ENCODE assay signal across 36 cellular contexts in the genomic region with DNA sequence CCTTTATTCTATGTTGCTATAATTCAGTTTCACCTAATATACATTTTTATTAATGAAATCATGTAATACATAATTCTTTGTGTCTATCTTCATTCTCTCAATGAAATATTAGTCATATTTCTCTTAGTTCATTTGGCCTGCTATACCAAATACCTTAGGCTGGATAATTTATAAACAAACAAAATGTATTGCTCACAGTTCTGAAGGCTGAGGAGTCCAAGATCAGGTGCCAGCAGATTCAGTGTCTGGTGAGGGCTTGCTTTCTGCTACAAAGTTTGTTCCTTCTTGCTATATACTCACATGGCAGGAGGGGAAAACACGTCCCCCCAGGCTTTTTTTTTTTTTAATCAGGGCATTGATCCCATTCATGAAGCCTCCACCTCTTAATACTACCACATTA.
"Had no signal": no experiment of that assay in that cellular context is flagged by ENCODE, and none has a peak within 500 bp of the region (broad histone marks: within the 10 kb centered on the region; RNA-seq: fewer than 3 reads in every experiment).

No MANE protein-coding gene starts in this region.

- H3K36me3 Mint-ChIP-seq: activated naive CD4-positive, alpha-beta T cell treated with anti-CD3 and anti-CD28 coated beads, Interleukin-2, amount 10 ng/mL, durations not matched to agents 7 days and 5 days; activated naive CD4-positive, alpha-beta T cell treated with anti-CD3 and anti-CD28 coated beads, Interleukin-2, amount 50 U/mL, for 24 hours; activated naive CD4-positive, alpha-beta T cell treated with anti-CD3 and anti-CD28 coated beads, Interleukin-2, amount 50 U/mL, for 72 hours; activated naive CD8-positive, alpha-beta T cell; activated naive CD8-positive, alpha-beta T cell treated with anti-CD3 and anti-CD28 coated beads for 36 hours; activated naive CD8-positive, alpha-beta T cell treated with anti-CD3 and anti-CD28 coated beads, Interleukin-2, amount 10 ng/mL, durations not matched to agents 7 days and 5 days; brain had no signal

- H3K27ac Mint-ChIP-seq: activated naive CD4-positive, alpha-beta T cell treated with anti-CD3 and anti-CD28 coated beads for 36 hours; activated naive CD4-positive, alpha-beta T cell treated with anti-CD3 and anti-CD28 coated beads, Interleukin-2, amount 10 ng/mL, durations not matched to agents 7 days and 5 days; activated naive CD4-positive, alpha-beta T cell treated with anti-CD3 and anti-CD28 coated beads, Interleukin-2, amount 50 U/mL, for 72 hours; activated naive CD8-positive, alpha-beta T cell; activated naive CD8-positive, alpha-beta T cell treated with anti-CD3 and anti-CD28 coated beads for 36 hours; activated naive CD8-positive, alpha-beta T cell treated with anti-CD3 and anti-CD28 coated beads, Interleukin-2, amount 10 ng/mL, durations not matched to agents 7 days and 5 days; activated naive CD8-positive, alpha-beta T cell treated with anti-CD3 and anti-CD28 coated beads, Interleukin-2, amount 50 U/mL, for 24 hours; activated T-cell treated with anti-CD3 and anti-CD28 coated beads, Interleukin-2, amount 50 U/mL, for 72 hours; activated T-helper 1 cell treated with anti-CD3 and anti-CD28 coated beads, Interleukin-12 subunit alpha, Interleukin-12 subunit beta, Interleukin-2, Interleukin-4 antibody, amounts not matched to agents 30 ng/mL and 10 ng/mL and 1 ng/mL, durations not matched to agents 14 hours and 24 hours and 36 hours; activated T-helper 17 cell treated with anti-CD3 and anti-CD28 coated beads, Interleukin-2, amount 50 U/mL, for 72 hours; activated T-helper 2 cell treated with anti-CD3 and anti-CD28 coated beads, Interferon-gamma antibody, Interleukin-2, Interleukin-4, amounts not matched to agents 10 μg/mL and 5 μg/mL and 100 μg/mL, durations not matched to agents 14 hours and 24 hours and 36 hours; brain had no signal

- H3K36me3 ChIP-seq: adrenal gland, ascending aorta, brain microvascular endothelial cell, breast epithelium, cardiac muscle cell had no signal

- H3K27me3 Mint-ChIP-seq: activated naive CD4-positive, alpha-beta T cell treated with anti-CD3 and anti-CD28 coated beads, Interleukin-2, amount 10 ng/mL, durations not matched to agents 7 days and 5 days; activated naive CD4-positive, alpha-beta T cell treated with anti-CD3 and anti-CD28 coated beads, Interleukin-2, amount 50 U/mL, for 24 hours; activated naive CD8-positive, alpha-beta T cell treated with anti-CD3 and anti-CD28 coated beads, Interleukin-2, amount 50 U/mL, for 24 hours; activated T-helper 17 cell treated with anti-CD3 and anti-CD28 coated beads, Interleukin-2, amount 50 U/mL, for 72 hours; central memory CD8-positive, alpha-beta T cell had no signal

- H3K27ac ChIP-seq: adrenal gland, ascending aorta, body of pancreas, brain microvascular endothelial cell, breast epithelium, cardiac muscle cell had no signal

- H3K4me1 ChIP-seq: adrenal gland, ascending aorta, breast epithelium had no signal

- H3K4me3 ChIP-seq: adrenal gland, ascending aorta, body of pancreas, breast epithelium, cardiac muscle cell had no signal

- H3K9me3 ChIP-seq: adrenal gland, ascending aorta, body of pancreas, breast epithelium had no signal

- H3K9me3 Mint-ChIP-seq: activated naive CD4-positive, alpha-beta T cell treated with anti-CD3 and anti-CD28 coated beads for 36 hours; activated naive CD4-positive, alpha-beta T cell treated with anti-CD3 and anti-CD28 coated beads, Interleukin-2, amount 10 ng/mL, durations not matched to agents 7 days and 5 days; activated naive CD4-positive, alpha-beta T cell treated with anti-CD3 and anti-CD28 coated beads, Interleukin-2, amount 50 U/mL, for 24 hours; activated naive CD4-positive, alpha-beta T cell treated with anti-CD3 and anti-CD28 coated beads, Interleukin-2, amount 50 U/mL, for 72 hours; activated naive CD8-positive, alpha-beta T cell treated with anti-CD3 and anti-CD28 coated beads for 36 hours; activated naive CD8-positive, alpha-beta T cell treated with anti-CD3 and anti-CD28 coated beads, Interleukin-2, amount 10 ng/mL, durations not matched to agents 7 days and 5 days; activated naive CD8-positive, alpha-beta T cell treated with anti-CD3 and anti-CD28 coated beads, Interleukin-2, amount 50 U/mL, for 24 hours; activated T-cell treated with anti-CD3 and anti-CD28 coated beads, Interleukin-2, amount 50 U/mL, for 4 hours; activated T-cell treated with anti-CD3 and anti-CD28 coated beads, Interleukin-2, amount 50 U/mL, for 72 hours; activated T-helper 1 cell treated with anti-CD3 and anti-CD28 coated beads, Interleukin-12 subunit alpha, Interleukin-12 subunit beta, Interleukin-2, Interleukin-4 antibody, amounts not matched to agents 30 ng/mL and 10 ng/mL and 1 ng/mL, durations not matched to agents 14 hours and 24 hours and 36 hours; activated T-helper 17 cell treated with anti-CD3 and anti-CD28 coated beads, Interleukin-2, amount 50 U/mL, for 72 hours; activated T-helper 2 cell treated with anti-CD3 and anti-CD28 coated beads, Interferon-gamma antibody, Interleukin-2, Interleukin-4, amounts not matched to agents 10 μg/mL and 5 μg/mL and 100 μg/mL, durations not matched to agents 14 hours and 24 hours and 36 hours; central memory CD8-positive, alpha-beta T cell had no signal

- ATAC-seq: activated naive CD4-positive, alpha-beta T cell treated with anti-CD3 and anti-CD28 coated beads, Interleukin-2, amount 50 U/mL, for 72 hours; activated naive CD8-positive, alpha-beta T cell treated with anti-CD3 and anti-CD28 coated beads, Interleukin-2, amount 50 U/mL, for 24 hours; activated T-cell treated with anti-CD3 and anti-CD28 coated beads, Interleukin-2, amount 50 U/mL, for 4 hours; activated T-cell treated with anti-CD3 and anti-CD28 coated beads, Interleukin-2, amount 50 U/mL, for 72 hours; activated T-helper 17 cell treated with anti-CD3 and anti-CD28 coated beads, Interleukin-2, amount 50 U/mL, for 72 hours; body of pancreas had no signal

- H3K27me3 ChIP-seq: adrenal gland, ascending aorta, body of pancreas, brain microvascular endothelial cell, breast epithelium, cardiac muscle cell had no signal

- H3K4me3 Mint-ChIP-seq: activated naive CD4-positive, alpha-beta T cell treated with anti-CD3 and anti-CD28 coated beads for 36 hours; activated naive CD4-positive, alpha-beta T cell treated with anti-CD3 and anti-CD28 coated beads, Interleukin-2, amount 10 ng/mL, durations not matched to agents 7 days and 5 days; activated naive CD4-positive, alpha-beta T cell treated with anti-CD3 and anti-CD28 coated beads, Interleukin-2, amount 50 U/mL, for 24 hours; activated naive CD8-positive, alpha-beta T cell; activated naive CD8-positive, alpha-beta T cell treated with anti-CD3 and anti-CD28 coated beads for 36 hours; activated naive CD8-positive, alpha-beta T cell treated with anti-CD3 and anti-CD28 coated beads, Interleukin-2, amount 10 ng/mL, durations not matched to agents 7 days and 5 days; activated naive CD8-positive, alpha-beta T cell treated with anti-CD3 and anti-CD28 coated beads, Interleukin-2, amount 50 U/mL, for 24 hours; activated T-cell treated with anti-CD3 and anti-CD28 coated beads, Interleukin-2, amount 50 U/mL, for 4 hours; activated T-cell treated with anti-CD3 and anti-CD28 coated beads, Interleukin-2, amount 50 U/mL, for 72 hours; activated T-helper 1 cell treated with anti-CD3 and anti-CD28 coated beads, Interleukin-12 subunit alpha, Interleukin-12 subunit beta, Interleukin-2, Interleukin-4 antibody, amounts not matched to agents 30 ng/mL and 10 ng/mL and 1 ng/mL, durations not matched to agents 14 hours and 24 hours and 36 hours; activated T-helper 17 cell treated with anti-CD3 and anti-CD28 coated beads, Interleukin-2, amount 50 U/mL, for 72 hours; brain; central memory CD8-positive, alpha-beta T cell had no signal

- DNase-seq: activated effector memory CD4-positive, alpha-beta T cell treated with anti-CD3 and anti-CD28 coated beads, Interleukin-2, amount 50 U/mL, for 16 hours; activated effector memory CD4-positive, alpha-beta T cell treated with Interleukin-2 at 50 U/mL for 16 hours; activated gamma-delta T cell; activated gamma-delta T cell treated with Interleukin-2 at 50 U/mL for 16 hours; activated naive CD4-positive, alpha-beta T cell; activated naive CD4-positive, alpha-beta T cell treated with anti-CD3 and anti-CD28 coated beads for 36 hours; activated naive CD4-positive, alpha-beta T cell treated with anti-CD3 and anti-CD28 coated beads, Interleukin-2, amount 10 ng/mL, durations not matched to agents 7 days and 5 days; activated naive CD4-positive, alpha-beta T cell treated with anti-CD3 and anti-CD28 coated beads, Interleukin-2, amount 50 U/mL, for 16 hours; activated naive CD4-positive, alpha-beta T cell treated with Interleukin-2 at 50 U/mL for 16 hours; activated naive CD8-positive, alpha-beta T cell treated with anti-CD3 and anti-CD28 coated beads for 36 hours; activated naive CD8-positive, alpha-beta T cell treated with anti-CD3 and anti-CD28 coated beads, Interleukin-2, amount 10 ng/mL, durations not matched to agents 7 days and 5 days; activated naive CD8-positive, alpha-beta T cell treated with anti-CD3 and anti-CD28 coated beads, Interleukin-2, amount 50 U/mL, for 24 hours; activated T-cell treated with anti-CD3 and anti-CD28 coated beads, Interleukin-2, amount 50 U/mL, for 4 hours; activated T-cell treated with anti-CD3 and anti-CD28 coated beads, Interleukin-2, amount 50 U/mL, for 48 hours; activated T-cell treated with anti-CD3 and anti-CD28 coated beads, Interleukin-2, amount 50 U/mL, for 72 hours; adrenal gland; amniotic stem cell; amygdala; anterior cingulate cortex; aorta; body of pancreas; brain microvascular endothelial cell; caudate nucleus; central memory CD4-positive, alpha-beta T cell; cerebellar nuclear complex had no signal

- H3K4me1 Mint-ChIP-seq: activated naive CD4-positive, alpha-beta T cell treated with anti-CD3 and anti-CD28 coated beads, Interleukin-2, amount 10 ng/mL, durations not matched to agents 7 days and 5 days; activated naive CD8-positive, alpha-beta T cell treated with anti-CD3 and anti-CD28 coated beads for 36 hours; activated naive CD8-positive, alpha-beta T cell treated with anti-CD3 and anti-CD28 coated beads, Interleukin-2, amount 10 ng/mL, durations not matched to agents 7 days and 5 days; activated naive CD8-positive, alpha-beta T cell treated with anti-CD3 and anti-CD28 coated beads, Interleukin-2, amount 50 U/mL, for 24 hours; activated T-helper 17 cell treated with anti-CD3 and anti-CD28 coated beads, Interleukin-2, amount 50 U/mL, for 72 hours; brain; central memory CD8-positive, alpha-beta T cell had no signal
